ENCODE assay signal across 15 cellular contexts in genomic region chr19:55473613-55474012, GRCh38. TPM values are rescaled to one million over a fixed set of nuclear protein-coding genes. Genes with fewer than 3 reads are reported as not detected.
DNase-seq lines count a peak whose midpoint lies in the region; FAIRE-seq and TF ChIP-seq lines count a peak whose summit lies in the region.
"Had no signal": no experiment of that assay in that cellular context is flagged by ENCODE, and none has a peak within 500 bp of the region (broad histone marks: within the 10 kb centered on the region; RNA-seq: fewer than 3 reads in every experiment).

No MANE protein-coding gene starts in this region.

- H3K4me2 ChIP-seq in astrocyte (ENCODE audit: low read length) (peak overlapping the region; percentile 37), trophoblast cell (ENCODE audit: low read length) (no peak overlapping the region)

- peaks cover 26% of the 10 kb centered on the region for H3K4me1 Mint-ChIP-seq in HFFc6 (ENCODE audit: low read depth)
- peaks cover 7% of the 10 kb centered on the region for H3K4me1 Mint-ChIP-seq in astrocyte (ENCODE audit: low read depth, unreplicated experiment)
- peaks cover 9% of the 10 kb centered on the region for H3K4me1 Mint-ChIP-seq in Caco-2 (ENCODE audit: low read depth, unreplicated experiment)

- peak overlapping the region; percentile 15 for H4K91ac ChIP-seq in trophoblast cell (ENCODE audit: low read depth, low read length)

- H3K27ac ChIP-seq in astrocyte (ENCODE audit: low read depth, low read length): peak overlapping the region; percentile 1
- H3K27ac ChIP-seq in trophoblast cell (ENCODE audit: low read depth, low read length): no peak overlapping the region
- H3K27ac ChIP-seq: adrenal gland, left lung had no signal

- H3K27ac Mint-ChIP-seq in HFFc6: peak overlapping the region; percentile 63
- H3K27ac Mint-ChIP-seq in astrocyte (ENCODE audit: unreplicated experiment): no peak overlapping the region
- no peak overlapping the region for H3K27ac Mint-ChIP-seq in Caco-2 (ENCODE audit: unreplicated experiment)
- H3K27ac Mint-ChIP-seq: CD4-positive, alpha-beta memory T cell had no signal

- POLR2A ChIA-PET in Caco-2 (lab: Charles Lee): no interaction called here

- H3K14ac ChIP-seq in trophoblast cell (ENCODE audit: low read length): peak overlapping the region; percentile 4

- H3K27me3 Mint-ChIP-seq in HFFc6 (ENCODE audit: insufficient read depth): peaks cover 4% of the 10 kb centered on the region
- no peaks in the 10 kb centered on the region for H3K27me3 Mint-ChIP-seq in astrocyte (ENCODE audit: low read depth, unreplicated experiment)
- no peaks in the 10 kb centered on the region for H3K27me3 Mint-ChIP-seq in Caco-2 (ENCODE audit: insufficient read depth, unreplicated experiment)
- H3K27me3 Mint-ChIP-seq: CD4-positive, alpha-beta memory T cell had no signal

- no peak overlapping the region for H3K23ac ChIP-seq in trophoblast cell (ENCODE audit: low read length)

- no peak for FAIRE-seq in astrocyte (lab: Jason Lieb, UNC)

- no peak for DNase-seq in HFFc6
- DNase-seq in astrocyte (ENCODE audit: low read depth): no peak
- no peak for DNase-seq in trophoblast cell
- DNase-seq in SIG-M5 treated with dmso at 0.1 percent for 504 hours (lab: John Stamatoyannopoulos, UW; ENCODE audit: unreplicated experiment): no peak
- no peak for DNase-seq in DMS 273 (lab: John Stamatoyannopoulos, UW; ENCODE audit: unreplicated experiment)
- DNase-seq in Caco-2: no peak
- DNase-seq: NCI-H1092 treated with DMSO at 0.1 percent for 48 hours, NCI-H524, occipital lobe, SHP77 treated with DMSO at 0.1 percent for 48 hours, stomach had no signal

- H3K36me3 ChIP-seq in astrocyte (ENCODE audit: insufficient read depth, low read length) (no peaks in the 10 kb centered on the region), trophoblast cell (ENCODE audit: control insufficient read depth in 1 of 2, insufficient read depth in 2 of 2, low read length in 2 of 2) (no peaks in the 10 kb centered on the region), Caco-2 (ENCODE audit: control insufficient read depth, insufficient read depth, low read length) (no peaks in the 10 kb centered on the region)
- H3K36me3 ChIP-seq: adrenal gland, gastroesophageal sphincter, left lung, stomach had no signal

- H3K4me1 ChIP-seq in astrocyte (ENCODE audit: insufficient read depth, low read length): peaks cover 33% of the 10 kb centered on the region
- H3K4me1 ChIP-seq in trophoblast cell (ENCODE audit: control insufficient read depth in 1 of 2, insufficient read depth in 2 of 2, low read length in 2 of 2): peaks cover 4 to 8% of the 10 kb centered on the region in 2 experiments
- H3K4me1 ChIP-seq in Caco-2: peaks cover 14% of the 10 kb centered on the region

- H4K12ac ChIP-seq in trophoblast cell (ENCODE audit: low read depth, low read length): no peak overlapping the region

- H3K79me2 ChIP-seq in astrocyte (ENCODE audit: insufficient read depth, low read length) (peaks cover 10% of the 10 kb centered on the region), trophoblast cell (ENCODE audit: control insufficient read depth, insufficient read depth, low read length, poor library complexity) (no peaks in the 10 kb centered on the region)

- H2AK5ac ChIP-seq in trophoblast cell (ENCODE audit: low read length): no peak overlapping the region

- peak overlapping the region; percentile 16 for H2BK12ac ChIP-seq in trophoblast cell (ENCODE audit: low read length)

- H3K18ac ChIP-seq in trophoblast cell (ENCODE audit: low read length): no peak overlapping the region

- no peaks in the 10 kb centered on the region for H3K27me3 ChIP-seq in astrocyte (ENCODE audit: insufficient read depth, low read length)
- H3K27me3 ChIP-seq in trophoblast cell (ENCODE audit: insufficient read depth, low read length): no peaks in the 10 kb centered on the region
- H3K27me3 ChIP-seq in Caco-2 (replicated peaks; ENCODE audit: control insufficient read depth, insufficient read depth, low read length): no peaks in the 10 kb centered on the region
- H3K27me3 ChIP-seq: adrenal gland, gastroesophageal sphincter, left lung, stomach had no signal

- no peak overlapping the region for H3K4ac ChIP-seq in trophoblast cell (ENCODE audit: low read depth, low read length)

- peak overlapping the region; percentile 56 for H2AFZ ChIP-seq in astrocyte (ENCODE audit: low read depth, low read length)
- no peak overlapping the region for H2AFZ ChIP-seq in trophoblast cell (ENCODE audit: insufficient read depth, low read length, poor library complexity)

- TF ChIP-seq CTCF in HFFc6 (IDR thresholded peaks at IDR 0.05): no peak
- TF ChIP-seq CTCF in astrocyte (IDR thresholded peaks at IDR 0.05; ENCODE audit: insufficient read depth, low read depth, low read length): no peak
- TF ChIP-seq CTCF in Caco-2 (IDR thresholded peaks at IDR 0.05; ENCODE audit: insufficient read depth in 1 of 2, low read depth in 1 of 2, low read length in 1 of 2, severe bottlenecking in 1 of 2, unreplicated experiment in 1 of 2): no peak

- WGBS in trophoblast cell (ENCODE audit: extremely low coverage, insufficient coverage, insufficient read length): no CpG with 5 or more reads among the region's 8 CpGs

- H3K9me3 Mint-ChIP-seq in HFFc6 (no peaks in the 10 kb centered on the region), astrocyte (ENCODE audit: unreplicated experiment) (no peaks in the 10 kb centered on the region), Caco-2 (ENCODE audit: unreplicated experiment) (no peaks in the 10 kb centered on the region)
- H3K9me3 Mint-ChIP-seq: CD4-positive, alpha-beta memory T cell had no signal

- peak overlapping the region; percentile 54 for H3K9ac ChIP-seq in astrocyte (ENCODE audit: low read length)
- no peak overlapping the region for H3K9ac ChIP-seq in trophoblast cell (ENCODE audit: low read length)

- intact Hi-C loops in Caco-2 (cut with micrococcal nuclease; ENCODE audit: unreplicated experiment): no loop called here

- H3K4me3 Mint-ChIP-seq in HFFc6 (no peak overlapping the region), astrocyte (ENCODE audit: unreplicated experiment) (no peak overlapping the region), Caco-2 (ENCODE audit: unreplicated experiment) (no peak overlapping the region)
- H3K4me3 Mint-ChIP-seq: CD4-positive, alpha-beta memory T cell had no signal

- no peak overlapping the region for H2BK5ac ChIP-seq in trophoblast cell (ENCODE audit: low read depth, low read length, poor library complexity)

- H3K9me3 ChIP-seq in astrocyte (ENCODE audit: insufficient read depth, low read depth, low read length) (no peaks in the 10 kb centered on the region), trophoblast cell (ENCODE audit: insufficient read depth, low read depth, low read length) (no peaks in the 10 kb centered on the region), Caco-2 (no peaks in the 10 kb centered on the region)
- H3K9me3 ChIP-seq: adrenal gland, gastroesophageal sphincter, left lung, stomach had no signal

- H4K20me1 ChIP-seq in astrocyte (ENCODE audit: insufficient read depth, low read length): no peaks in the 10 kb centered on the region

- CTCF ChIA-PET in Caco-2 (lab: Charles Lee): no interaction called here

- H3K79me1 ChIP-seq in trophoblast cell (ENCODE audit: low read length): peaks cover 4% of the 10 kb centered on the region

- H3K36me3 Mint-ChIP-seq in HFFc6 (ENCODE audit: low read depth) (peaks cover 4% of the 10 kb centered on the region), astrocyte (ENCODE audit: low read depth, unreplicated experiment) (peaks cover 2% of the 10 kb centered on the region), Caco-2 (ENCODE audit: insufficient read depth, unreplicated experiment) (peaks cover 18% of the 10 kb centered on the region)

- H3K4me3 ChIP-seq in astrocyte (ENCODE audit: insufficient read depth, low read depth, low read length) (no peak overlapping the region), trophoblast cell (ENCODE audit: low read depth, low read length) (no peak overlapping the region), Caco-2 (ENCODE audit: low read depth, low read length) (no peak overlapping the region)
- H3K4me3 ChIP-seq: adrenal gland, gastroesophageal sphincter, left lung, stomach had no signal

- H4K8ac ChIP-seq in trophoblast cell (ENCODE audit: low read depth, low read length): peak overlapping the region; percentile 22

- no peak overlapping the region for H2BK120ac ChIP-seq in trophoblast cell (ENCODE audit: insufficient read depth, low read length, poor library complexity)

- BruUV-seq in Caco-2 (replicated peaks; lab: Mats Ljungman, UMichigan): no TSS peak

RNA-seq across cellular contexts. Expression of gene ZNF628, which starts 2.8 kb away (rescaled TPM):
- 10 to 100 TPM in 2 of 6 experiments, 1 to 10 TPM in 4; 8.6 to 11.3 (median 9.5) TPM for total RNA-seq in HFFc6 (2021; fragmentation: NEBNext Ultra II Directional; extraction: Animal tissue kit (Norgen Biotek cat#: 25700))
- 9.9 and 11.9 TPM in 2 replicates for total RNA-seq in astrocyte
- 12.6 and 14.5 TPM in 2 replicates for polyA plus RNA-seq in trophoblast cell (2013)
- 12.3 and 13.9 TPM in 2 replicates for total RNA-seq in Caco-2 (2022)

RNA-seq across cellular contexts. Expression of gene C19orf85, which starts 9.1 kb away (rescaled TPM):
- not detected for total RNA-seq in HFFc6 (2021; fragmentation: NEBNext Ultra II Directional; extraction: Animal tissue kit (Norgen Biotek cat#: 25700))
- total RNA-seq in astrocyte (not detected in 2 replicates), Caco-2 (2022) (not detected in 2 replicates)
- polyA plus RNA-seq in trophoblast cell (2013): not detected in 2 replicates
- total RNA-seq: adrenal gland; CD4-positive, alpha-beta memory T cell; gastroesophageal sphincter; left lung; occipital lobe; stomach had no signal
- polyA plus RNA-seq: adrenal gland; CD4-positive, alpha-beta memory T cell had no signal

RNA-seq across cellular contexts. Expression of gene NAT14, which starts 11.4 kb away (rescaled TPM):
- total RNA-seq in HFFc6 (2021; fragmentation: NEBNext Ultra II Directional; extraction: Animal tissue kit (Norgen Biotek cat#: 25700)): 10 to 100 TPM; 53.3 to 72.0 (median 61.3) TPM
- total RNA-seq in astrocyte: 68.7 and 71.2 TPM in 2 replicates
- polyA plus RNA-seq in trophoblast cell (2013): 108 and 109 TPM in 2 replicates
- total RNA-seq in Caco-2 (2022): 40.9 and 45.2 TPM in 2 replicates

RNA-seq across cellular contexts. Expression of gene ISOC2, which starts 12.2 kb away (rescaled TPM):
- 10 to 100 TPM; 60.1 to 81.4 (median 66.8) TPM for total RNA-seq in HFFc6 (2021; fragmentation: NEBNext Ultra II Directional; extraction: Animal tissue kit (Norgen Biotek cat#: 25700))
- total RNA-seq in astrocyte: 58.8 and 61.6 TPM in 2 replicates
- polyA plus RNA-seq in trophoblast cell (2013): 20.4 and 20.9 TPM in 2 replicates
- 40.6 and 49.6 TPM in 2 replicates for total RNA-seq in Caco-2 (2022)

RNA-seq across cellular contexts. Expression of gene SSC5D, which starts 14.6 kb away (rescaled TPM):
- total RNA-seq in HFFc6 (2021; fragmentation: NEBNext Ultra II Directional; extraction: Animal tissue kit (Norgen Biotek cat#: 25700)): 10 to 100 TPM; 47.7 to 59.9 (median 51.9) TPM
- 46.8 and 66.1 TPM in 2 replicates for total RNA-seq in astrocyte
- polyA plus RNA-seq in trophoblast cell (2013): 24.2 and 24.4 TPM in 2 replicates
- 0.58 and 0.86 TPM in 2 replicates for total RNA-seq in Caco-2 (2022)
- polyA plus RNA-seq: CD4-positive, alpha-beta memory T cell had no signal
